8 cellular contexts compared by ENCODE assay signal in genomic region chr5:59188415-59189225, GRCh38.
DNase-seq lines count a peak whose midpoint lies in the region; ATAC-seq and TF ChIP-seq lines count a peak whose summit lies in the region.

No MANE protein-coding gene starts in this region.

- peak overlapping the region; percentile 19; the same call in 1 of the 2 replicates for H2AFZ ChIP-seq in GM23338

- 13 to 15% methylated on average over 16 of the region's 16 CpGs for WGBS in heart right ventricle, 2 donors
- WGBS in prostate gland: 12% methylated on average over 16 of the region's 16 CpGs

- H3F3A ChIP-seq in GM23338 (replicated peaks; ENCODE audit: low read depth): no peaks in the 10 kb centered on the region

- H3K4me3 Mint-ChIP-seq in GM23338: no peak overlapping the region
- H3K4me3 Mint-ChIP-seq in T-cell: peak overlapping the region in 1 of 3 donors; percentile 3

- ATAC-seq in GM23338 (peak; percentile 90), T-cell (replicated peaks in 1 of 4) (peak; percentile 59 to 73 (median 68)), heart right ventricle (peak; percentile 70 to 86 (median 82))

- CTCF ChIA-PET in T-cell (lab: Charles Lee): interaction anchor here (0.6 to 4.7 kb wide), 31 partner anchors 8 to 612 kb away, joined by 3 to 42 read pairs (median 4); no protein-coding TSS in a partner anchor

- H3K4me2 ChIP-seq in GM23338: 0 out of 2 replicates have a peak overlapping the region, but pooled peaks have one; percentile 6

- peak overlapping the region; percentile 43 for H3K9ac ChIP-seq in adipocyte (ENCODE audit: low read length)

- H3K27me3 ChIP-seq in GM23338 (ENCODE audit: insufficient read depth) (no peaks in the 10 kb centered on the region), adipocyte (replicated peaks; ENCODE audit: control insufficient read depth, insufficient read depth, low read length) (no peaks in the 10 kb centered on the region), heart right ventricle (no peaks in the 10 kb centered on the region), prostate gland (replicated peaks; ENCODE audit: insufficient read depth) (no peaks in the 10 kb centered on the region), vagina (no peaks in the 10 kb centered on the region)

- TF ChIP-seq POLR2A in prostate gland (IDR thresholded peaks at IDR 0.05): no peak
- no peak for TF ChIP-seq POLR2A in vagina (IDR thresholded peaks at IDR 0.05)

- no peak overlapping the region for H3K27ac ChIP-seq in GM23338 (ENCODE audit: low read depth)
- H3K27ac ChIP-seq in heart right ventricle: peak overlapping the region in 4 of 10 donors; percentile 7 to 63 (median 28)
- H3K27ac ChIP-seq in prostate gland: peak overlapping the region; percentile 5 to 38
- H3K27ac ChIP-seq in vagina: no peak overlapping the region

- H3K36me3 ChIP-seq in GM23338 (ENCODE audit: insufficient read depth): no peaks in the 10 kb centered on the region
- H3K36me3 ChIP-seq in adipocyte (ENCODE audit: control insufficient read depth, insufficient read depth, low read length, severe bottlenecking): no peaks in the 10 kb centered on the region
- H3K36me3 ChIP-seq in heart right ventricle: peaks cover 0 to 11% (median 0%) of the 10 kb centered on the region in 9 donors
- no peaks in the 10 kb centered on the region for H3K36me3 ChIP-seq in prostate gland
- no peaks in the 10 kb centered on the region for H3K36me3 ChIP-seq in vagina

- H3K36me3 Mint-ChIP-seq in GM23338 (ENCODE audit: low read depth): no peaks in the 10 kb centered on the region
- H3K36me3 Mint-ChIP-seq in T-cell: no peaks in the 10 kb centered on the region

- peak; percentile 84 for DNase-seq in DMS53 (lab: John Stamatoyannopoulos, UW)
- DNase-seq in GM23338 (ENCODE audit: low spot score): peak; percentile 88
- peak; percentile 67 for DNase-seq in MV-4-11 (lab: John Stamatoyannopoulos, UW)
- DNase-seq in T-cell: peak; percentile 6 to 66 (median 46)
- peak; percentile 90 for DNase-seq in adipocyte (ENCODE audit: low read depth)
- peak; percentile 65 to 66 for DNase-seq in heart right ventricle
- peak; percentile 65 for DNase-seq in prostate gland (ENCODE audit: low spot score)
- DNase-seq in vagina (ENCODE audit: extremely low spot score in 2 of 2): no peak

- H4K20me1 ChIP-seq in GM23338 (replicated peaks; ENCODE audit: insufficient read depth): no peaks in the 10 kb centered on the region

- H3K27me3 Mint-ChIP-seq in GM23338 (ENCODE audit: insufficient read depth, low read depth, poor library complexity) (peaks cover 2% of the 10 kb centered on the region), T-cell (peaks cover 11 to 19% of the 10 kb centered on the region in 2 donors)

- H3K27ac Mint-ChIP-seq in GM23338 (no peak overlapping the region), T-cell (peak overlapping the region in 1 of 2 donors; percentile 44)

- H3K4me3 ChIP-seq in GM23338 (no peak overlapping the region), adipocyte (ENCODE audit: low read length) (peak overlapping the region; percentile 68), heart right ventricle (peak overlapping the region in 6 of 10 donors; percentile 8 to 46 (median 32)), prostate gland (no peak overlapping the region), vagina (peak overlapping the region in 1 of 2 donors; percentile 21)

- H3K9me2 ChIP-seq in GM23338 (ENCODE audit: insufficient read depth): no peaks in the 10 kb centered on the region

- no peaks in the 10 kb centered on the region for H3K79me2 ChIP-seq in GM23338 (replicated peaks; ENCODE audit: insufficient read depth)

- POLR2A ChIA-PET in T-cell (lab: Charles Lee): no interaction called here

- intact Hi-C loops in heart right ventricle (cut with DNase I) (loop anchor here (1.0 to 10.0 kb wide), 10 partner anchors 179 to 616 kb away; no protein-coding TSS in a partner anchor), prostate gland (cut with DNase I) (loop anchor here (5.0 to 10.0 kb wide), 2 partner anchors 179 to 476 kb away; no protein-coding TSS in a partner anchor), vagina (cut with DNase I) (loop anchor here (5.0 kb wide), 1 partner anchor 179 kb away; no protein-coding TSS in a partner anchor)

- no peaks in the 10 kb centered on the region for H3K9me3 ChIP-seq in adipocyte (ENCODE audit: control insufficient read depth, low read length)
- no peaks in the 10 kb centered on the region for H3K9me3 ChIP-seq in heart right ventricle
- H3K9me3 ChIP-seq in prostate gland: no peaks in the 10 kb centered on the region
- H3K9me3 ChIP-seq in vagina: no peaks in the 10 kb centered on the region

- peak; percentile 86 to 91 for TF ChIP-seq CTCF in GM23338 (conservative IDR thresholded peaks at IDR 0.05; ENCODE audit: low read depth in 2 of 2)
- peak; percentile 66 to 93 (median 82) for TF ChIP-seq CTCF in heart right ventricle (IDR thresholded peaks at IDR 0.05)
- peak; percentile 87 to 95 (median 88) for TF ChIP-seq CTCF in prostate gland (IDR thresholded peaks at IDR 0.05)
- peak; percentile 41 to 81 (median 78) for TF ChIP-seq CTCF in vagina (IDR thresholded peaks at IDR 0.05)

- H3K9me3 Mint-ChIP-seq in GM23338 (no peaks in the 10 kb centered on the region), T-cell (no peaks in the 10 kb centered on the region)

- H3K4me1 Mint-ChIP-seq in GM23338: peaks cover 9% of the 10 kb centered on the region
- peaks cover 4 to 7% (median 6%) of the 10 kb centered on the region in 3 donors for H3K4me1 Mint-ChIP-seq in T-cell

- peaks cover 4% of the 10 kb centered on the region; the same call in 1 of the 2 replicates for H3K4me1 ChIP-seq in GM23338 (ENCODE audit: insufficient read depth)
- peaks cover 34% of the 10 kb centered on the region for H3K4me1 ChIP-seq in adipocyte (ENCODE audit: control insufficient read depth, insufficient read depth, low read length)
- peaks cover 0 to 40% (median 5%) of the 10 kb centered on the region in 9 donors for H3K4me1 ChIP-seq in heart right ventricle
- no peaks in the 10 kb centered on the region for H3K4me1 ChIP-seq in prostate gland (replicated peaks)
- no peaks in the 10 kb centered on the region for H3K4me1 ChIP-seq in vagina

TF ChIP-seq in GM23338, 12 proteins besides CTCF, POLR2A, EP300 and RAD21 (continues in another document):
- TF ChIP-seq REST (IDR thresholded peaks at IDR 0.05; ENCODE audit: unreplicated experiment): no peak
- TF ChIP-seq ZNF114 (CRISPR knock-in tag; IDR thresholded peaks at IDR 0.05): no peak

Comparison
In these comparisons a context has a peak if more than half of its experiments do, and no peak if none do; other contexts are left out.
1. DNase-seq: peak in DMS53 (single experiment), GM23338 (single experiment), MV-4-11 (single experiment), T-cell (34 of 34), adipocyte (single experiment), heart right ventricle (2 of 2) and prostate gland (single experiment); none in vagina (0 of 2).
2. H3K27ac ChIP-seq: peak in prostate gland (2 of 2); none in GM23338 (single experiment) and vagina (single experiment).
3. H3K4me3 ChIP-seq: peak in adipocyte (single experiment) and heart right ventricle (6 of 10); none in GM23338 (single experiment) and prostate gland (0 of 2).
4. Peak in every context shown above with its lines, with median percentiles within 50 percentile points of each other: ATAC-seq and CTCF ChIP-seq.